ENCODE assay signal across 35 cellular contexts in genomic region chr1:210731597-210731996, GRCh38.
"Had no signal": no experiment of that assay in that cellular context is flagged by ENCODE, and none has a peak within 500 bp of the region (broad histone marks: within the 10 kb centered on the region; RNA-seq: fewer than 3 reads in every experiment).

No MANE protein-coding gene starts in this region.

- H3K36me3 Mint-ChIP-seq: activated CD4-positive, alpha-beta memory T cell treated with anti-CD3 and anti-CD28 coated beads for 36 hours; activated naive CD4-positive, alpha-beta T cell treated with anti-CD3 and anti-CD28 coated beads, Interleukin-2, amount 50 U/mL, for 72 hours; activated naive CD8-positive, alpha-beta T cell treated with anti-CD3 and anti-CD28 coated beads for 36 hours had no signal

- ATAC-seq: activated CD8-positive, alpha-beta T cell treated with anti-CD3 and anti-CD28 coated beads for 36 hours; activated naive CD4-positive, alpha-beta T cell treated with anti-CD3 and anti-CD28 coated beads, Interleukin-2, amount 50 U/mL, for 72 hours; activated T-cell treated with anti-CD3 and anti-CD28 coated beads, Interleukin-2, amount 50 U/mL, for 4 hours; activated T-cell treated with anti-CD3 and anti-CD28 coated beads, Interleukin-2, amount 50 U/mL, for 72 hours; activated T-helper 17 cell treated with anti-CD3 and anti-CD28 coated beads, Interleukin-2, amount 50 U/mL, for 72 hours; body of pancreas had no signal

- FAIRE-seq: astrocyte, TTC549 had no signal

- DNase-seq: activated B cell treated with CpG ODN at 0.5 μM for 24 hours; activated CD4-positive, alpha-beta memory T cell treated with anti-CD3 and anti-CD28 coated beads for 36 hours; activated CD4-positive, alpha-beta T cell treated with anti-CD3 and anti-CD28 coated beads for 4 hours; activated CD4-positive, alpha-beta T cell treated with anti-CD3 and anti-CD28 coated beads, Interleukin-2, amount 10 ng/mL, durations not matched to agents 24 days and 14 days; activated CD4-positive, alpha-beta T cell treated with anti-CD3 and anti-CD28 coated beads, Interleukin-2, amount 50 U/mL, for 1 hour; activated CD4-positive, alpha-beta T cell treated with anti-CD3 and anti-CD28 coated beads, Interleukin-2, amount 50 U/mL, for 4 hours; activated CD4-positive, CD25-positive, alpha-beta regulatory T cell treated with anti-CD3 and anti-CD28 coated beads, Interleukin-2, amount 50 U/mL, for 72 hours; activated CD8-positive, alpha-beta memory T cell treated with anti-CD3 and anti-CD28 coated beads, Interleukin-2, amount 50 U/mL, for 4 hours; activated CD8-positive, alpha-beta T cell treated with anti-CD3 and anti-CD28 coated beads for 36 hours; activated effector memory CD4-positive, alpha-beta T cell treated with anti-CD3 and anti-CD28 coated beads, Interleukin-2, amount 50 U/mL, for 16 hours; activated gamma-delta T cell treated with Interleukin-2 at 50 U/mL for 16 hours; activated naive CD4-positive, alpha-beta T cell; activated naive CD4-positive, alpha-beta T cell treated with anti-CD3 and anti-CD28 coated beads for 36 hours; activated naive CD4-positive, alpha-beta T cell treated with anti-CD3 and anti-CD28 coated beads, Interleukin-2, amount 50 U/mL, for 16 hours; activated naive CD8-positive, alpha-beta T cell treated with anti-CD3 and anti-CD28 coated beads for 36 hours; activated T-cell treated with anti-CD3 and anti-CD28 coated beads for 4 hours; activated T-cell treated with anti-CD3 and anti-CD28 coated beads, Interleukin-2, amount 50 U/mL, for 1 hour; activated T-cell treated with anti-CD3 and anti-CD28 coated beads, Interleukin-2, amount 50 U/mL, for 4 hours; activated T-cell treated with anti-CD3 and anti-CD28 coated beads, Interleukin-2, amount 50 U/mL, for 72 hours; adrenal gland; amniotic stem cell; aorta; body of pancreas; brain microvascular endothelial cell; cerebellar nuclear complex; T-helper 1 cell; T-helper 9 cell had no signal

- H3K9me3 Mint-ChIP-seq: activated B cell treated with CpG ODN at 0.5 μM for 24 hours; activated CD4-positive, alpha-beta memory T cell treated with anti-CD3 and anti-CD28 coated beads for 36 hours; activated CD4-positive, alpha-beta T cell treated with anti-CD3 and anti-CD28 coated beads, Interleukin-2, amount 10 ng/mL, durations not matched to agents 24 days and 14 days; activated CD8-positive, alpha-beta T cell treated with anti-CD3 and anti-CD28 coated beads for 36 hours; activated naive CD4-positive, alpha-beta T cell treated with anti-CD3 and anti-CD28 coated beads for 36 hours; activated naive CD4-positive, alpha-beta T cell treated with anti-CD3 and anti-CD28 coated beads, Interleukin-2, amount 50 U/mL, for 72 hours; activated naive CD8-positive, alpha-beta T cell treated with anti-CD3 and anti-CD28 coated beads for 36 hours; activated T-cell treated with anti-CD3 and anti-CD28 coated beads, Interleukin-2, amount 50 U/mL, for 4 hours; activated T-cell treated with anti-CD3 and anti-CD28 coated beads, Interleukin-2, amount 50 U/mL, for 72 hours; activated T-helper 1 cell treated with anti-CD3 and anti-CD28 coated beads, Interleukin-12 subunit alpha, Interleukin-12 subunit beta, Interleukin-2, Interleukin-4 antibody, amounts not matched to agents 30 ng/mL and 10 ng/mL and 1 ng/mL, durations not matched to agents 14 hours and 24 hours and 36 hours; activated T-helper 17 cell treated with anti-CD3 and anti-CD28 coated beads, Interleukin-2, amount 50 U/mL, for 72 hours; central memory CD8-positive, alpha-beta T cell; T-helper 1 cell treated with Interleukin-12 subunit alpha and Interleukin-12 subunit beta and Interleukin-4 antibody, amounts not matched to agents 30 μg/mL and 1 μg/mL, for 36 hours; T-helper 2 cell treated with Interferon-gamma antibody and Interleukin-4, amounts not matched to agents 5 μg/mL and 100 μg/mL, for 36 hours had no signal

- H3K4me1 Mint-ChIP-seq: activated B cell treated with CpG ODN at 0.5 μM for 24 hours; activated CD4-positive, alpha-beta T cell treated with anti-CD3 and anti-CD28 coated beads, Interleukin-2, amount 10 ng/mL, durations not matched to agents 24 days and 14 days; activated naive CD8-positive, alpha-beta T cell treated with anti-CD3 and anti-CD28 coated beads for 36 hours; activated T-helper 17 cell treated with anti-CD3 and anti-CD28 coated beads, Interleukin-2, amount 50 U/mL, for 72 hours; central memory CD8-positive, alpha-beta T cell had no signal

- H3K27ac Mint-ChIP-seq: activated B cell treated with CpG ODN at 0.5 μM for 24 hours; activated CD4-positive, alpha-beta memory T cell treated with anti-CD3 and anti-CD28 coated beads for 36 hours; activated CD4-positive, alpha-beta T cell treated with anti-CD3 and anti-CD28 coated beads, Interleukin-2, amount 10 ng/mL, durations not matched to agents 24 days and 14 days; activated CD8-positive, alpha-beta T cell treated with anti-CD3 and anti-CD28 coated beads for 36 hours; activated naive CD4-positive, alpha-beta T cell treated with anti-CD3 and anti-CD28 coated beads for 36 hours; activated naive CD4-positive, alpha-beta T cell treated with anti-CD3 and anti-CD28 coated beads, Interleukin-2, amount 50 U/mL, for 72 hours; activated naive CD8-positive, alpha-beta T cell treated with anti-CD3 and anti-CD28 coated beads for 36 hours; activated T-cell treated with anti-CD3 and anti-CD28 coated beads, Interleukin-2, amount 50 U/mL, for 72 hours; activated T-helper 1 cell treated with anti-CD3 and anti-CD28 coated beads, Interleukin-12 subunit alpha, Interleukin-12 subunit beta, Interleukin-2, Interleukin-4 antibody, amounts not matched to agents 30 ng/mL and 10 ng/mL and 1 ng/mL, durations not matched to agents 14 hours and 24 hours and 36 hours; activated T-helper 17 cell treated with anti-CD3 and anti-CD28 coated beads, Interleukin-2, amount 50 U/mL, for 72 hours; T-helper 1 cell treated with Interleukin-12 subunit alpha and Interleukin-12 subunit beta and Interleukin-4 antibody, amounts not matched to agents 30 μg/mL and 1 μg/mL, for 36 hours had no signal

- H3K27me3 Mint-ChIP-seq: activated CD4-positive, alpha-beta T cell treated with anti-CD3 and anti-CD28 coated beads, Interleukin-2, amount 10 ng/mL, durations not matched to agents 24 days and 14 days had no signal

- H3K4me3 Mint-ChIP-seq: activated B cell treated with CpG ODN at 0.5 μM for 24 hours; activated CD4-positive, alpha-beta memory T cell treated with anti-CD3 and anti-CD28 coated beads for 36 hours; activated CD4-positive, alpha-beta T cell treated with anti-CD3 and anti-CD28 coated beads, Interleukin-2, amount 10 ng/mL, durations not matched to agents 24 days and 14 days; activated CD8-positive, alpha-beta T cell treated with anti-CD3 and anti-CD28 coated beads for 36 hours; activated naive CD4-positive, alpha-beta T cell treated with anti-CD3 and anti-CD28 coated beads for 36 hours; activated naive CD8-positive, alpha-beta T cell treated with anti-CD3 and anti-CD28 coated beads for 36 hours; activated T-cell treated with anti-CD3 and anti-CD28 coated beads, Interleukin-2, amount 50 U/mL, for 4 hours; activated T-cell treated with anti-CD3 and anti-CD28 coated beads, Interleukin-2, amount 50 U/mL, for 72 hours; activated T-helper 1 cell treated with anti-CD3 and anti-CD28 coated beads, Interleukin-12 subunit alpha, Interleukin-12 subunit beta, Interleukin-2, Interleukin-4 antibody, amounts not matched to agents 30 ng/mL and 10 ng/mL and 1 ng/mL, durations not matched to agents 14 hours and 24 hours and 36 hours; activated T-helper 17 cell treated with anti-CD3 and anti-CD28 coated beads, Interleukin-2, amount 50 U/mL, for 72 hours; central memory CD8-positive, alpha-beta T cell; T-helper 1 cell treated with Interleukin-12 subunit alpha and Interleukin-12 subunit beta and Interleukin-4 antibody, amounts not matched to agents 30 μg/mL and 1 μg/mL, for 36 hours; T-helper 2 cell treated with Interferon-gamma antibody and Interleukin-4, amounts not matched to agents 5 μg/mL and 100 μg/mL, for 36 hours had no signal
